7 cellular contexts compared by ENCODE assay signal in genomic region chr1:23002218-23002617, GRCh38. TPM values are rescaled to one million over a fixed set of nuclear protein-coding genes. Genes with fewer than 3 reads are reported as not detected.
"Had no signal": no experiment of that assay in that cellular context is flagged by ENCODE, and none has a peak within 500 bp of the region (broad histone marks: within the 10 kb centered on the region; RNA-seq: fewer than 3 reads in every experiment).

No MANE protein-coding gene starts in this region.

RNA-seq across cellular contexts. Expression of gene TEX46, which starts 13.4 kb away (rescaled TPM):
- total RNA-seq: GM23248, GM23338, H1, H4, H7, H9, HFFc6 had no signal
- polyA plus RNA-seq: GM23248, H1 had no signal

RNA-seq across cellular contexts. Expression of gene LACTBL1, which starts 29.6 kb away (rescaled TPM):
- total RNA-seq: GM23248, GM23338, H1, H4, H7, H9, HFFc6 had no signal
- polyA plus RNA-seq: GM23248, GM23338, H1 had no signal
